Comparison of ENCODE assay signal across 24 cellular contexts in genomic region chr5:111998871-111999270, GRCh38.
DNase-seq lines count a peak whose midpoint lies in the region; ATAC-seq and TF ChIP-seq lines count a peak whose summit lies in the region.
"Had no signal": no experiment of that assay in that cellular context is flagged by ENCODE, and none has a peak within 500 bp of the region (broad histone marks: within the 10 kb centered on the region; RNA-seq: fewer than 3 reads in every experiment).

No MANE protein-coding gene starts in this region.

- peak overlapping the region; percentile 14 for H3K9ac ChIP-seq in mammary epithelial cell (ENCODE audit: insufficient read depth, low read length)

- DNase-seq in ELR (ENCODE audit: low read depth): peak; percentile 33
- peak; percentile 34 for DNase-seq in MG63
- peak; percentile 32 for DNase-seq in mammary epithelial cell
- peak; percentile 46 for DNase-seq in myocyte (ENCODE audit: low read depth)
- no peak for DNase-seq in GOT3 (lab: John Stamatoyannopoulos, UW)
- DNase-seq in activated CD8-positive, alpha-beta memory T cell treated with anti-CD3 and anti-CD28 coated beads for 24 hours: no peak
- DNase-seq: activated CD4-positive, alpha-beta T cell treated with anti-CD3 and anti-CD28 coated beads for 36 hours; activated naive CD4-positive, alpha-beta T cell treated with anti-CD3 and anti-CD28 coated beads for 36 hours; aorta; Calu3; immature natural killer cell; left ventricle myocardium superior; NCI-H1694; NCI-H69; sigmoid colon; stimulated activated CD8-positive, alpha-beta memory T cell treated with anti-CD3 and anti-CD28 coated beads, Interleukin-4, amount 100 ng/mL, for 48 hours; stomach had no signal

- peaks cover 16% of the 10 kb centered on the region for H3K9me3 ChIP-seq in MG63
- H3K9me3 ChIP-seq in mammary epithelial cell (replicated peaks; ENCODE audit: insufficient read depth, low read length): no peaks in the 10 kb centered on the region
- H3K9me3 ChIP-seq: prostate gland, sigmoid colon, stomach, tibial nerve had no signal

- no peaks in the 10 kb centered on the region for H3K79me2 ChIP-seq in mammary epithelial cell (ENCODE audit: insufficient read depth, low read length)
- H3K79me2 ChIP-seq: hepatocyte had no signal

- H3K4me3 ChIP-seq in MG63 (no peak overlapping the region), mammary epithelial cell (replicated peaks in 1 of 3; ENCODE audit: insufficient read depth in 1 of 3, low read depth in 2 of 3, low read length in 3 of 3) (no peak overlapping the region)
- H3K4me3 ChIP-seq: hepatocyte, prostate gland, sigmoid colon, SK-N-MC, stomach, tibial nerve had no signal

- H3K36me3 ChIP-seq in MG63 (no peaks in the 10 kb centered on the region), mammary epithelial cell (ENCODE audit: insufficient read depth, low read length) (no peaks in the 10 kb centered on the region)
- H3K36me3 ChIP-seq: prostate gland, sigmoid colon, stomach, tibial nerve had no signal

- no peak for TF ChIP-seq CTCF in mammary epithelial cell (conservative IDR thresholded peaks at IDR 0.05 in 1 of 2, IDR thresholded peaks at IDR 0.05 in 1 of 2; ENCODE audit: extremely low read depth in 1 of 2, insufficient read depth in 1 of 2, low read depth in 1 of 2, low read length in 2 of 2)

- ATAC-seq in GM18909 (IDR thresholded peaks at IDR 0.05; ENCODE audit: poor library complexity, unreplicated experiment) (no peak), HG02852 (IDR thresholded peaks at IDR 0.05; ENCODE audit: unreplicated experiment) (no peak)
- ATAC-seq: activated CD4-positive, alpha-beta T cell treated with anti-CD3 and anti-CD28 coated beads for 36 hours; left ventricle myocardium superior had no signal

- H3K4me2 ChIP-seq in mammary epithelial cell (ENCODE audit: insufficient read depth, low read depth, low read length): no peak overlapping the region
- H3K4me2 ChIP-seq: hepatocyte had no signal

- peaks cover 23% of the 10 kb centered on the region for H3K4me1 ChIP-seq in mammary epithelial cell (ENCODE audit: insufficient read depth, low read length)
- H3K4me1 ChIP-seq: prostate gland, sigmoid colon, stomach, tibial nerve had no signal

- dilution Hi-C loops in mammary epithelial cell (cut with HindIII; ENCODE audit: low sequenced_read_pairs): no loop called here

- H3K27ac ChIP-seq in mammary epithelial cell (ENCODE audit: insufficient read depth, low read depth, low read length): no peak overlapping the region
- H3K27ac ChIP-seq: C4-2B, hepatocyte, prostate gland, sigmoid colon, SK-N-MC, stomach, tibial nerve had no signal

- H2AFZ ChIP-seq in mammary epithelial cell (ENCODE audit: low read depth, low read length): no peak overlapping the region
- H2AFZ ChIP-seq: hepatocyte had no signal

- intact Hi-C loops in mammary epithelial cell (cut with micrococcal nuclease): loop anchor here (5.0 kb wide), 2 partner anchors 67 to 148 kb away; no protein-coding TSS in a partner anchor

- no peaks in the 10 kb centered on the region for H4K20me1 ChIP-seq in mammary epithelial cell (ENCODE audit: insufficient read depth, low read length)

- WGBS in mammary epithelial cell (ENCODE audit: low coverage, missing lambda C conversion rate): 79% methylated on average over 3 of the region's 3 CpGs

- H3K27me3 ChIP-seq in MG63: no peaks in the 10 kb centered on the region
- no peaks in the 10 kb centered on the region for H3K27me3 ChIP-seq in mammary epithelial cell (ENCODE audit: insufficient read depth, low read length)
- H3K27me3 ChIP-seq: hepatocyte, sigmoid colon, stomach, tibial nerve had no signal

- no TSS peak for BruUV-seq in mammary epithelial cell (replicated peaks; lab: Mats Ljungman, UMichigan)

- CTCF ChIA-PET in mammary epithelial cell (lab: Charles Lee; ENCODE audit: low non-redundant PET): interaction anchor here (0.7 kb wide), 1 partner anchor 382 kb away, joined by 3 read pairs; no protein-coding TSS in a partner anchor

- in situ Hi-C loops in mammary epithelial cell (cut with MboI; ENCODE audit: low sequenced_read_pairs in 2 of 2): no loop called here

Comparison
In these comparisons a context has a peak if more than half of its experiments do, and no peak if none do; other contexts are left out.
1. DNase-seq: peak in ELR (single experiment), MG63 (single experiment), mammary epithelial cell (single experiment) and myocyte (single experiment); none in GOT3 (single experiment) and activated CD8-positive, alpha-beta memory T cell treated with anti-CD3 and anti-CD28 coated beads for 24 hours (single experiment).